ENCODE assay signal across 29 cellular contexts in genomic region chr2:56705713-56706112, GRCh38.
"Had no signal": no experiment of that assay in that cellular context is flagged by ENCODE, and none has a peak within 500 bp of the region (broad histone marks: within the 10 kb centered on the region; RNA-seq: fewer than 3 reads in every experiment).

No MANE protein-coding gene starts in this region.

- H3K36me3 ChIP-seq: adrenal gland, Peyer's patch, SJSA1 had no signal

- H3K27ac ChIP-seq: adrenal gland, Peyer's patch, RWPE1, SJSA1, VCaP had no signal

- FAIRE-seq: TTC549 had no signal

- H3K27me3 ChIP-seq: adrenal gland, Peyer's patch, SJSA1 had no signal

- H3K9me3 ChIP-seq: adrenal gland, Peyer's patch, SJSA1 had no signal

- H3K4me3 ChIP-seq: adrenal gland, Peyer's patch, SJSA1 had no signal

- DNase-seq: activated CD4-positive, alpha-beta memory T cell treated with anti-CD3 and anti-CD28 coated beads for 36 hours; activated CD4-positive, alpha-beta T cell treated with anti-CD3 and anti-CD28 coated beads, Interleukin-2, amount 10 ng/mL, durations not matched to agents 7 days and 5 days; activated CD4-positive, CD25-positive, alpha-beta regulatory T cell; activated CD8-positive, alpha-beta memory T cell treated with anti-CD3 and anti-CD28 coated beads for 24 hours; activated gamma-delta T cell treated with Interleukin-2 at 50 U/mL for 16 hours; activated naive CD4-positive, alpha-beta T cell treated with anti-CD3 and anti-CD28 coated beads, Interleukin-2, amount 10 ng/mL, durations not matched to agents 7 days and 5 days; activated naive CD8-positive, alpha-beta T cell treated with anti-CD3 and anti-CD28 coated beads for 36 hours; activated T-cell treated with anti-CD3 and anti-CD28 coated beads for 4 hours; activated T-cell treated with anti-CD3 and anti-CD28 coated beads, Interleukin-2, amount 50 U/mL, for 48 hours; adrenal gland; anterior cingulate cortex; central memory CD4-positive, alpha-beta T cell; NCI-H1048; NCI-H146; NCI-H187 treated with DMSO at 0.1 percent for 48 hours; NCI-H2081 treated with DMSO at 0.1 percent for 48 hours; NCI-H2171 treated with DMSO at 0.1 percent for 48 hours; NCI-H226; NCI-H526 treated with DMSO at 0.1 percent for 48 hours; NK-92 treated with Interleukin-12 subunit alpha and Interleukin-12 subunit beta, amount 100 ng/mL, for 24 hours; OCI-M1; Peyer's patch; SHP77; T-helper 2 cell; T1000 had no signal

- H3K4me1 ChIP-seq: adrenal gland, Peyer's patch, SJSA1 had no signal
